In the genomic region with DNA sequence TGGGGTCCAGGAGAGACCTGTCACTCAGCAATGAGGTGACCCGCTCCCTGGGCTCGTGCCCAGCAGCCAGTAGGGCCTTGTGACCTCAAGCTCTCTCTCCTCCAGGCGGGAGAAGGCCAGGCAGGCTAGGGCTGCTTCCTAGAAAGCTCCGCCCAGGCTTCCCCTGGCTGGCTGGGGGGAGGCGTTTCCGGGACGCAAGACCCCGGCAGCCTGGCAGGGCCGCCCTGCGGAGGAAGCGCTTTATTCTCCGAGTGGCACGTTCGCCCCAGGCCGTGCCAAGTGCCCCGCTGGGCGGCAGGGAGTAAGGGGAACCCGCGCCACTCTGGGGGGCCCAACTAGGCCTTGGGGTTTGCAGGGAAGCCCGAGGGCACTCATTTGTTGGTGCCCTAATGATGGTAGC, we compare ENCODE assay signal across 12 cellular contexts. TPM values are rescaled to one million over a fixed set of nuclear protein-coding genes. Genes with fewer than 3 reads are reported as not detected.
DNase-seq lines count a peak whose midpoint lies in the region; ATAC-seq, FAIRE-seq and TF ChIP-seq lines count a peak whose summit lies in the region.
"Had no signal": no experiment of that assay in that cellular context is flagged by ENCODE, and none has a peak within 500 bp of the region (broad histone marks: within the 10 kb centered on the region; RNA-seq: fewer than 3 reads in every experiment).

No MANE protein-coding gene starts in this region.

- no peaks in the 10 kb centered on the region for H3K36me3 Mint-ChIP-seq in activated CD4-positive, alpha-beta memory T cell treated with anti-CD3 and anti-CD28 coated beads for 36 hours

- H3K9me3 Mint-ChIP-seq in activated CD4-positive, alpha-beta memory T cell treated with anti-CD3 and anti-CD28 coated beads for 36 hours = no peaks in the 10 kb centered on the region
- H3K9me3 Mint-ChIP-seq: central memory CD8-positive, alpha-beta T cell had no signal

- no peak overlapping the region for H2AFZ ChIP-seq in HepG2 (ENCODE audit: low read length)

- no peak for TF ChIP-seq POLR2A in HepG2 (IDR thresholded peaks at IDR 0.05; ENCODE audit: insufficient read depth in 1 of 2, low read depth in 2 of 2, low read length in 2 of 2)
- no peak for TF ChIP-seq POLR2A in breast epithelium (IDR thresholded peaks at IDR 0.05)

- no peak overlapping the region for H3K9ac ChIP-seq in liver (ENCODE audit: low read depth in 1 of 2, low read length in 2 of 2)
- H3K9ac ChIP-seq in HepG2 (ENCODE audit: insufficient read depth, low read depth, low read length) = no peak overlapping the region

- 64% methylated on average over 20 of the region's 20 CpGs for WGBS in liver
- WGBS in HepG2 (ENCODE audit: low lambda C conversion rate) = 69% methylated on average over 17 of the region's 20 CpGs

- no peaks in the 10 kb centered on the region for H3K4me1 Mint-ChIP-seq in activated CD4-positive, alpha-beta memory T cell treated with anti-CD3 and anti-CD28 coated beads for 36 hours (ENCODE audit: low read depth)

- H3K79me2 ChIP-seq in HepG2 (ENCODE audit: insufficient read depth, low read length) = no peaks in the 10 kb centered on the region

- H3K4me3 ChIP-seq in liver (ENCODE audit: low read depth in 1 of 3, low read length in 3 of 3) (no peak overlapping the region), HepG2 (replicated peaks in 1 of 3; ENCODE audit: insufficient read depth in 1 of 3, low read depth in 2 of 3, low read length in 3 of 3) (no peak overlapping the region), breast epithelium (no peak overlapping the region)
- H3K4me3 ChIP-seq: A549 had no signal

- H3K27me3 ChIP-seq in liver (ENCODE audit: control insufficient read depth in 4 of 4, insufficient read depth in 4 of 4, low read length in 3 of 4) = no peaks in the 10 kb centered on the region
- peaks cover 0 to 15% of the 10 kb centered on the region in 2 experiments; a peak in 3 of 5 replicates for H3K27me3 ChIP-seq in HepG2 (ENCODE audit: control insufficient read depth in 1 of 2, insufficient read depth in 2 of 2, low read length in 2 of 2)
- H3K27me3 ChIP-seq in breast epithelium = no peaks in the 10 kb centered on the region

- H3K4me2 ChIP-seq in HepG2 (ENCODE audit: low read depth, low read length) = no peak overlapping the region
- H3K4me2 ChIP-seq: A549 had no signal

- intact Hi-C loops in HepG2 (cut with micrococcal nuclease; ENCODE audit: unreplicated experiment) (no loop called here), breast epithelium (cut with DNase I; ENCODE audit: low total_unique reads) (no loop called here)
- intact Hi-C loops in activated CD4-positive, alpha-beta memory T cell treated with anti-CD3 and anti-CD28 coated beads for 36 hours (cut with micrococcal nuclease) = no loop called here

- H4K20me1 ChIP-seq in HepG2 (ENCODE audit: insufficient read depth, low read length) = no peaks in the 10 kb centered on the region

- BruUV-seq in HepG2 (replicated peaks; lab: Mats Ljungman, UMichigan) = no TSS peak

- H3K27ac Mint-ChIP-seq in activated CD4-positive, alpha-beta memory T cell treated with anti-CD3 and anti-CD28 coated beads for 36 hours = no peak overlapping the region

- TF ChIP-seq CTCF in liver (IDR thresholded peaks at IDR 0.05; ENCODE audit: low read depth, low read length, missing input control) (no peak), HepG2 (CRISPR knock-in tag; IDR thresholded peaks at IDR 0.05) (no peak), breast epithelium (IDR thresholded peaks at IDR 0.05) (no peak)

- H3K9me3 ChIP-seq in liver (ENCODE audit: control insufficient read depth in 4 of 4, low read length in 3 of 4) (no peaks in the 10 kb centered on the region), HepG2 (ENCODE audit: low read length) (no peaks in the 10 kb centered on the region), breast epithelium (no peaks in the 10 kb centered on the region)
- H3K9me3 ChIP-seq: A549 had no signal

- DNase-seq in HepG2 (ENCODE audit: low spot score) = no peak
- peak; percentile 57 for DNase-seq in mucosa of gallbladder (ENCODE audit: low spot score)
- no peak for DNase-seq in breast epithelium (ENCODE audit: low spot score in 2 of 2)
- DNase-seq in activated CD4-positive, alpha-beta memory T cell treated with anti-CD3 and anti-CD28 coated beads for 36 hours = no peak
- DNase-seq: WERI-Rb-1 had no signal

- peak overlapping the region; percentile 48 to 51 for H3K27ac ChIP-seq in liver (ENCODE audit: low read depth in 1 of 2, low read length in 2 of 2)
- no peak overlapping the region for H3K27ac ChIP-seq in HepG2 (ENCODE audit: extremely low read length, insufficient read depth, low read length)
- peak overlapping the region in 1 of 2 donors; percentile 74 for H3K27ac ChIP-seq in breast epithelium
- H3K27ac ChIP-seq: WERI-Rb-1 had no signal

- H3K27me3 Mint-ChIP-seq in activated CD4-positive, alpha-beta memory T cell treated with anti-CD3 and anti-CD28 coated beads for 36 hours = peaks cover 26% of the 10 kb centered on the region

- CTCF ChIA-PET in HepG2 (lab: Yijun Ruan, JAX; ENCODE audit: low intra/inter-chr PET ratio, low total read pairs) = no interaction called here
- CTCF ChIA-PET in activated CD4-positive, alpha-beta memory T cell treated with anti-CD3 and anti-CD28 coated beads for 36 hours (lab: Charles Lee) = no interaction called here

- POLR2A ChIA-PET in HepG2 (lab: Yijun Ruan, JAX) = interaction anchor here (1.4 to 2.0 kb wide), 3 partner anchors 21 to 273 kb away, joined by 3 to 6 read pairs (median 4); a partner anchor contains a TSS
- POLR2A ChIA-PET in activated CD4-positive, alpha-beta memory T cell treated with anti-CD3 and anti-CD28 coated beads for 36 hours (lab: Charles Lee) = no interaction called here

- no peaks in the 10 kb centered on the region for H3K36me3 ChIP-seq in liver (ENCODE audit: control insufficient read depth in 4 of 4, insufficient read depth in 3 of 4, low read depth in 1 of 4, low read length in 3 of 4)
- H3K36me3 ChIP-seq in HepG2 (replicated peaks in 1 of 2; ENCODE audit: control insufficient read depth in 1 of 2, insufficient read depth in 2 of 2, low read length in 2 of 2) = no peaks in the 10 kb centered on the region
- no peaks in the 10 kb centered on the region for H3K36me3 ChIP-seq in breast epithelium
- H3K36me3 ChIP-seq: WERI-Rb-1 had no signal

- TF ChIP-seq EP300 in HepG2 (IDR thresholded peaks at IDR 0.05; ENCODE audit: low read depth in 2 of 2, low read length in 2 of 2) (no peak), HepG2 (CRISPR knock-in tag; IDR thresholded peaks at IDR 0.05; ENCODE audit: borderline replicate concordance) (no peak)

- no peak for FAIRE-seq in HepG2 (lab: Jason Lieb, UNC)
- FAIRE-seq: A549, HTR-8/SVneo had no signal

- H3K4me1 ChIP-seq in liver (ENCODE audit: control insufficient read depth in 4 of 4, insufficient read depth in 4 of 4, low read length in 3 of 4) (peaks cover 2 to 11% (median 5%) of the 10 kb centered on the region in 4 donors), HepG2 (ENCODE audit: insufficient read depth, low read length) (peaks cover 40% of the 10 kb centered on the region), breast epithelium (no peaks in the 10 kb centered on the region)

- ATAC-seq in HepG2 (no peak), esophagus mucosa (peak; percentile 35), HG02763 (IDR thresholded peaks at IDR 0.05; ENCODE audit: unreplicated experiment) (no peak), GM21367 (IDR thresholded peaks at IDR 0.05; ENCODE audit: unreplicated experiment) (no peak)

- TF ChIP-seq RAD21 in liver (IDR thresholded peaks at IDR 0.05) (peak in 1 of 2 donors; percentile 30), HepG2 (CRISPR knock-in tag; IDR thresholded peaks at IDR 0.05) (no peak)

- in situ Hi-C loops in HepG2 (cut with HindIII; ENCODE audit: extremely low pct_ligation_motif_present, low pct_unique_long_range_greater_than_20kb) = no loop called here

- no peak overlapping the region for H3K4me3 Mint-ChIP-seq in activated CD4-positive, alpha-beta memory T cell treated with anti-CD3 and anti-CD28 coated beads for 36 hours
- H3K4me3 Mint-ChIP-seq: central memory CD8-positive, alpha-beta T cell had no signal

TF ChIP-seq in liver, 16 proteins besides CTCF, POLR2A, EP300 and RAD21:
- peak; percentile 69 for TF ChIP-seq NR2F2 (IDR thresholded peaks at IDR 0.05)
- no peak for TF ChIP-seq FOXA1 (IDR thresholded peaks at IDR 0.05)

RNA-seq across cellular contexts. Expression of a gene that starts 21.2 kb away (rescaled TPM):
- total RNA-seq in liver (100 to 1,000 TPM in 1 of 2 donors, 10 to 100 TPM in 1; 51.5 to 193 TPM), HepG2 (2016; rRNA removed; fragmentation: Illumina TruSeq; extraction: Trizol) (47.1 and 64.9 TPM in 2 replicates), esophagus mucosa (89.5 TPM), mucosa of gallbladder (221 TPM), breast epithelium (100 to 1,000 TPM in 2 of 3 donors, 10 to 100 TPM in 1; 92.5 to 274 (median 229) TPM)
- polyA plus RNA-seq in liver (10 to 100 TPM; 26.2 to 70.7 TPM), HepG2 (2011; rRNA removed) (182 and 202 TPM in 2 replicates)
- 15.6 and 21.2 TPM in 2 replicates for total RNA-seq in HepG2 (2016; cell fraction: cytosol; rRNA removed; fragmentation: Illumina TruSeq; extraction: Trizol; ENCODE audit: low read depth)
- total RNA-seq in HepG2 (2016; cell fraction: insoluble cytoplasmic fraction; rRNA removed; fragmentation: Illumina TruSeq; extraction: Trizol) = 45.9 and 54.8 TPM in 2 replicates
- 54.5 and 63.7 TPM in 2 replicates for total RNA-seq in HepG2 (2016; cell fraction: membrane; rRNA removed; fragmentation: Illumina TruSeq; extraction: Trizol)
- 54.3 and 61.3 TPM in 2 replicates for total RNA-seq in HepG2 (2016; cell fraction: nucleus; rRNA removed; fragmentation: Illumina TruSeq; extraction: Trizol)
- 62.2 and 87.1 TPM in 2 replicates for polyA plus RNA-seq in HepG2 (2011; cell fraction: cytosol; rRNA removed)
- 133 and 141 TPM in 2 replicates for polyA plus RNA-seq in HepG2 (2011; cell fraction: nucleus; rRNA removed)
- 97.8 and 103 TPM in 2 replicates for polyA plus RNA-seq in HepG2 (2012)
- polyA plus RNA-seq in HepG2 (2016; cell fraction: cytosol; fragmentation: Illumina TruSeq; extraction: Trizol; ENCODE audit: low read depth) = 15.2 and 19.3 TPM in 2 replicates
- polyA plus RNA-seq in HepG2 (2016; cell fraction: insoluble cytoplasmic fraction; fragmentation: Illumina TruSeq; extraction: Trizol; ENCODE audit: low read depth) = 72.5 and 91.0 TPM in 2 replicates
- 64.7 and 77.7 TPM in 2 replicates for polyA plus RNA-seq in HepG2 (2016; cell fraction: membrane; fragmentation: Illumina TruSeq; extraction: Trizol; ENCODE audit: low read depth)
- 74.5 and 82.8 TPM in 2 replicates for polyA plus RNA-seq in HepG2 (2016; cell fraction: nucleus; fragmentation: Illumina TruSeq; extraction: Trizol; ENCODE audit: insufficient read depth, low read depth)
- 156 and 217 TPM in 2 replicates for polyA minus RNA-seq in HepG2 (2011; rRNA and poly(A)+ RNA removed; ENCODE audit: low replicate concordance)
- 122 and 129 TPM in 2 replicates for polyA minus RNA-seq in HepG2 (2011; cell fraction: cytosol; rRNA and poly(A)+ RNA removed)
- polyA minus RNA-seq in HepG2 (2011; cell fraction: nucleus; rRNA and poly(A)+ RNA removed) = 185 and 262 TPM in 2 replicates
- total RNA-seq in activated CD4-positive, alpha-beta memory T cell treated with anti-CD3 and anti-CD28 coated beads for 36 hours = 10 to 100 TPM; 51.0 to 54.6 TPM
